Comparison of ENCODE assay signal across 9 cellular contexts in the genomic region with DNA sequence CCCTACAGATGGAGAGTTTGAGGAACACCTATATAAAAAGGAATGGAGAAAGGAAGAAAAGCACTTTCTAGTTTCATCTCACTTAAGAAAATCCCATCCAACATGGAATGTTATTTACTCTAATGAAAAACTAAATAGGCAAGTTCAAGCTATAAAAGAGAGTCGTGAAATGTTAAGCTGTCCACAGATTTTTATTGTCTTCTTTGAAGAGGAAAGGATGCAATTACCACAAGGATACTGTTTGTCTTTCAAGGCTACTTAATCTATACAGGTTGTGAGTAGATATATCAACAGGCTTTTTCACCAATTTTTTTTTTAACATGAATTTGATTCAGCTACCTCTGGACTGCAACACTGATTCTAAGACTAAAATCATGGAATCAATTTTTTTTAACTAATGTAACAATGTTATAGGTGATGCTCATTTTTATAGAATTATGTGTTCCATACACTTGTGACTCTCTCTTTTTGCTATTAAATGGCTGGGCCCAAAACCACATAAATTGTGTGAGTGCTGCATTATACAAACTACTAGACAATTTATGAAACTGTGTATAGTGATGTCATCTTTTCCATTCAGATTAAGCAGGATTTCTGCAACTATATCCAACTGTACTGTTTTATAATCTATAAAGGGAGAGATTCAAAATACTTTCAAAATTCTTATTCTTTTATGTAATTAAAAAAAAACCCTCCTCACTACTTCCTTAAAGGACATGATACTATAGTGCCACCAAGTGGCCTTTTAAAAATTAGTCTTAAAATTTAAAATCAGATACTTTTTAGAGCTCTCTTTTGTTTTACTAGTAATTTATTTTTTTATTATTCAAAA. TPM values are rescaled to one million over a fixed set of nuclear protein-coding genes. Genes with fewer than 3 reads are reported as not detected.
DNase-seq lines count a peak whose midpoint lies in the region; ATAC-seq, FAIRE-seq and TF ChIP-seq lines count a peak whose summit lies in the region.
"Had no signal": no experiment of that assay in that cellular context is flagged by ENCODE, and none has a peak within 500 bp of the region (broad histone marks: within the 10 kb centered on the region; RNA-seq: fewer than 3 reads in every experiment).

No MANE protein-coding gene starts in this region.

- H3K4me3 ChIP-seq in BE2C (ENCODE audit: low read depth, low read length), result no peak overlapping the region
- no peak overlapping the region for H3K4me3 ChIP-seq in epithelial cell of proximal tubule (ENCODE audit: low read depth, low read length)
- no peak overlapping the region for H3K4me3 ChIP-seq in ovary

- no peaks in the 10 kb centered on the region for H3K27me3 ChIP-seq in BE2C
- H3K27me3 ChIP-seq in ovary, result no peaks in the 10 kb centered on the region

- intact Hi-C loops in ovary (cut with DNase I), result loop anchor here in 2 of 4 donors (10.0 kb wide), 3 partner anchors 281 to 451 kb away; partner anchors contain the start of genes MED21 (in 1 of the 2) and TM7SF3 (in 1 of the 2)

- ATAC-seq in GM18505 (IDR thresholded peaks at IDR 0.05; ENCODE audit: unreplicated experiment) (no peak), omental fat pad (ENCODE audit: low FRiP score) (no peak), GM21447 (IDR thresholded peaks at IDR 0.05; ENCODE audit: unreplicated experiment) (no peak)

- H3K9me3 ChIP-seq in BE2C, result no peaks in the 10 kb centered on the region
- no peaks in the 10 kb centered on the region for H3K9me3 ChIP-seq in ovary

- H3K36me3 ChIP-seq in BE2C, result peaks cover 14% of the 10 kb centered on the region
- H3K36me3 ChIP-seq in ovary, result no peaks in the 10 kb centered on the region

- TF ChIP-seq RAD21 in Ishikawa (IDR thresholded peaks at IDR 0.05; ENCODE audit: low read depth), result peak; percentile 68

- 38 to 45% (median 45%) methylated on average over 1 of the region's 1 CpG for WGBS in ovary, 3 donors

- TF ChIP-seq POLR2A in ovary (IDR thresholded peaks at IDR 0.05) (no peak), GM18505 (IDR thresholded peaks at IDR 0.05; ENCODE audit: borderline replicate concordance, extremely low read depth, insufficient read depth, insufficient read length) (no peak)

- H3K4me1 ChIP-seq in BE2C (peaks cover 5% of the 10 kb centered on the region), ovary (ENCODE audit: insufficient read depth) (no peaks in the 10 kb centered on the region)

- no peak for DNase-seq in BE2C
- DNase-seq in RCC 7860 (ENCODE audit: low spot score), result peak; percentile 28
- DNase-seq in epithelial cell of proximal tubule (ENCODE audit: low read depth), result peak; percentile 9
- DNase-seq in ovary, result no peak
- no peak for DNase-seq in omental fat pad (ENCODE audit: low spot score)

- TF ChIP-seq EP300 in Ishikawa (IDR thresholded peaks at IDR 0.05; ENCODE audit: borderline replicate concordance) (no peak), ovary (IDR thresholded peaks at IDR 0.05) (no peak)

- FAIRE-seq in RCC 7860 (lab: Jason Lieb, UNC), result peak; percentile 89

- H3K27ac ChIP-seq in ovary, result no peak overlapping the region
- H3K27ac ChIP-seq: epithelial cell of prostate had no signal

- TF ChIP-seq CTCF in BE2C (IDR thresholded peaks at IDR 0.05; ENCODE audit: low read depth, low read length) (peak; percentile 41; the same call in 1 of the 2 replicates), epithelial cell of proximal tubule (conservative IDR thresholded peaks at IDR 0.05; ENCODE audit: low read depth, low read length) (no peak), ovary (IDR thresholded peaks at IDR 0.05) (peak in 2 of 3 donors; percentile 27 to 55), omental fat pad (IDR thresholded peaks at IDR 0.05) (no peak)

TF ChIP-seq in Ishikawa, 13 proteins besides CTCF, POLR2A, EP300 and RAD21:
- no peak for TF ChIP-seq FOXM1 (IDR thresholded peaks at IDR 0.05; ENCODE audit: borderline replicate concordance, low read depth)
- no peak for TF ChIP-seq TCF12 (IDR thresholded peaks at IDR 0.05; ENCODE audit: low read depth)
- no peak for TF ChIP-seq CREB1 (IDR thresholded peaks at IDR 0.05; ENCODE audit: low read depth)
- no peak for TF ChIP-seq YY1 (IDR thresholded peaks at IDR 0.05; ENCODE audit: low read depth)
- TF ChIP-seq, protein P1, sequence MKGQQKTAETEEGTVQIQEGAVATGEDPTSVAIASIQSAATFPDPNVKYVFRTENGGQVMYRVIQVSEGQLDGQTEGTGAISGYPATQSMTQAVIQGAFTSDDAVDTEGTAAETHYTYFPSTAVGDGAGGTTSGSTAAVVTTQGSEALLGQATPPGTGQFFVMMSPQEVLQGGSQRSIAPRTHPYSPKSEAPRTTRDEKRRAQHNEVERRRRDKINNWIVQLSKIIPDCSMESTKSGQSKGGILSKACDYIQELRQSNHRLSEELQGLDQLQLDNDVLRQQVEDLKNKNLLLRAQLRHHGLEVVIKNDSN (IDR thresholded peaks at IDR 0.05), result no peak
- TF ChIP-seq, protein P2, sequence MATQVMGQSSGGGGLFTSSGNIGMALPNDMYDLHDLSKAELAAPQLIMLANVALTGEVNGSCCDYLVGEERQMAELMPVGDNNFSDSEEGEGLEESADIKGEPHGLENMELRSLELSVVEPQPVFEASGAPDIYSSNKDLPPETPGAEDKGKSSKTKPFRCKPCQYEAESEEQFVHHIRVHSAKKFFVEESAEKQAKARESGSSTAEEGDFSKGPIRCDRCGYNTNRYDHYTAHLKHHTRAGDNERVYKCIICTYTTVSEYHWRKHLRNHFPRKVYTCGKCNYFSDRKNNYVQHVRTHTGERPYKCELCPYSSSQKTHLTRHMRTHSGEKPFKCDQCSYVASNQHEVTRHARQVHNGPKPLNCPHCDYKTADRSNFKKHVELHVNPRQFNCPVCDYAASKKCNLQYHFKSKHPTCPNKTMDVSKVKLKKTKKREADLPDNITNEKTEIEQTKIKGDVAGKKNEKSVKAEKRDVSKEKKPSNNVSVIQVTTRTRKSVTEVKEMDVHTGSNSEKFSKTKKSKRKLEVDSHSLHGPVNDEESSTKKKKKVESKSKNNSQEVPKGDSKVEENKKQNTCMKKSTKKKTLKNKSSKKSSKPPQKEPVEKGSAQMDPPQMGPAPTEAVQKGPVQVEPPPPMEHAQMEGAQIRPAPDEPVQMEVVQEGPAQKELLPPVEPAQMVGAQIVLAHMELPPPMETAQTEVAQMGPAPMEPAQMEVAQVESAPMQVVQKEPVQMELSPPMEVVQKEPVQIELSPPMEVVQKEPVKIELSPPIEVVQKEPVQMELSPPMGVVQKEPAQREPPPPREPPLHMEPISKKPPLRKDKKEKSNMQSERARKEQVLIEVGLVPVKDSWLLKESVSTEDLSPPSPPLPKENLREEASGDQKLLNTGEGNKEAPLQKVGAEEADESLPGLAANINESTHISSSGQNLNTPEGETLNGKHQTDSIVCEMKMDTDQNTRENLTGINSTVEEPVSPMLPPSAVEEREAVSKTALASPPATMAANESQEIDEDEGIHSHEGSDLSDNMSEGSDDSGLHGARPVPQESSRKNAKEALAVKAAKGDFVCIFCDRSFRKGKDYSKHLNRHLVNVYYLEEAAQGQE (IDR thresholded peaks at IDR 0.05; ENCODE audit: low read depth), result no peak
- no peak for TF ChIP-seq CEBPB (IDR thresholded peaks at IDR 0.05)
- TF ChIP-seq TEAD4 (IDR thresholded peaks at IDR 0.05), result no peak
- no peak for TF ChIP-seq ZBTB7A (IDR thresholded peaks at IDR 0.05; ENCODE audit: low read depth)
- TF ChIP-seq, protein P3, sequence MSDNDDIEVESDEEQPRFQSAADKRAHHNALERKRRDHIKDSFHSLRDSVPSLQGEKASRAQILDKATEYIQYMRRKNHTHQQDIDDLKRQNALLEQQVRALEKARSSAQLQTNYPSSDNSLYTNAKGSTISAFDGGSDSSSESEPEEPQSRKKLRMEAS (IDR thresholded peaks at IDR 0.05), result no peak
- no peak for TF ChIP-seq NFIC (IDR thresholded peaks at IDR 0.05)
- TF ChIP-seq EGR1 (IDR thresholded peaks at IDR 0.05), result no peak

RNA-seq across cellular contexts. Expression of gene BMAL2, which starts 26.7 kb away (rescaled TPM):
- polyA plus RNA-seq in BE2C (2012; ENCODE audit: insufficient read depth, insufficient read length, low read depth), result not detected
- 27.4 and 39.9 TPM in 2 replicates for total RNA-seq in epithelial cell of proximal tubule
- total RNA-seq in ovary, result 1 to 10 TPM in 3 of 7 donors, under 1 TPM in 4; 0.13 to 3.0 (median 0.87) TPM
- 1 to 10 TPM in 1 of 2 donors, under 1 TPM in 1; 0.41 to 1.2 TPM for polyA plus RNA-seq in ovary
- total RNA-seq in omental fat pad, result 1 to 10 TPM; 1.2 to 5.6 (median 2.7) TPM

Comparison
In these comparisons a context has a peak if more than half of its experiments do, and no peak if none do; other contexts are left out.
1. DNase-seq: peak in RCC 7860 (single experiment) and epithelial cell of proximal tubule (single experiment); none in BE2C (single experiment), ovary (0 of 5) and omental fat pad (single experiment).
2. CTCF ChIP-seq: peak in BE2C (single experiment) and ovary (2 of 3); none in epithelial cell of proximal tubule (single experiment) and omental fat pad (0 of 3).